Comparison of ENCODE assay signal across 6 cellular contexts in genomic region chr1:232169436-232169835, GRCh38.
"Had no signal": no experiment of that assay in that cellular context is flagged by ENCODE, and none has a peak within 500 bp of the region (broad histone marks: within the 10 kb centered on the region; RNA-seq: fewer than 3 reads in every experiment).

No MANE protein-coding gene starts in this region.

- H3K9ac ChIP-seq: KMS-11 had no signal

- H3K27ac ChIP-seq: HL-60, KMS-11 had no signal

- H3K4me2 ChIP-seq: KMS-11 had no signal

- H3K4me3 ChIP-seq: K562 had no signal

- DNase-seq: KBM-7, KG1 had no signal

- ATAC-seq: HepG2, K562 had no signal
